In the genomic region with DNA sequence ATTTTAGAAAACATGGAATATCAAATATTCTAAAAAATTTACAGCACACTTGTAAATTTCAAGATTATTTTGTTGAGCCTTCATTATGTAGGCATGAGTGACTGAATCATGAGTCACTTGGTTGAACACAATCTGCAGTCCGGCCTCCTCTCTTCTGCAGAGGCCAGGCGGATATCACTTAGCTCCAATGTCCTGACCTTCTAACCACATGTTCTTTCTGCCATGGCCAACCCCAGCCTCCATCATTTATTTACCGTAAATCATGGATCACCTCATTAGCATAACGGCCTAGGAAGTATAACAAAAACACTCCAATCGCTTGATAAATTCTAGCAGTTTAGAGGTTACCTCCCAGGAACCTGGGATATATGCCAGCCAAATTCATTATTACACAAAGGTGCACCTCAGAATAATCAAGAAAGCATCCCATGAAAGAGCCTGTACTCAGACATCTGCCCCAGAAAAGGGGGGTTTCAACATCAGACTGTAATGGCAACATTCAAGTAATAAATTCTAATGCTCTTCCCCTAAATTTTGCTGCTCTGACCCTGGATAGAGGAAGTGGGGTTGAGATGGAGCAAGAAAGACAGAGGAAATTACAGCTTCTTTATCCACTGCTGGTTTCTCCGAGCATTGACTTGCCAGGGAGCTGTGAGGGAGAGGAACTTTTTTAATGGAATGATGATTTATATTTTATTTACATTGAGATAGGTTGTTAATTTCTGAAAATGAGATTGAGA, we compare ENCODE assay signal across 16 cellular contexts.
DNase-seq lines count a peak whose midpoint lies in the region; ATAC-seq, FAIRE-seq and TF ChIP-seq lines count a peak whose summit lies in the region.
"Had no signal": no experiment of that assay in that cellular context is flagged by ENCODE, and none has a peak within 500 bp of the region (broad histone marks: within the 10 kb centered on the region; RNA-seq: fewer than 3 reads in every experiment).

No MANE protein-coding gene starts in this region.

- no peak for FAIRE-seq in GM12891 (lab: Jason Lieb, UNC)

- no peak for TF ChIP-seq POLR2A in thyroid gland (IDR thresholded peaks at IDR 0.05)
- TF ChIP-seq POLR2A in GM12891 (IDR thresholded peaks at IDR 0.05; ENCODE audit: low read depth, low read length), result no peak

- in situ Hi-C loops in brain microvascular endothelial cell (cut with HindIII; ENCODE audit: low pct_ligation_motif_present, low sequenced_read_pairs), result no loop called here

- no peaks in the 10 kb centered on the region for H3K9me3 ChIP-seq in thyroid gland
- H3K9me3 ChIP-seq: sigmoid colon, upper lobe of right lung had no signal

- intact Hi-C loops in thyroid gland (cut with DNase I), result no loop called here

- H3K36me3 ChIP-seq in brain microvascular endothelial cell (replicated peaks) (no peaks in the 10 kb centered on the region), thyroid gland (no peaks in the 10 kb centered on the region)
- H3K36me3 ChIP-seq: sigmoid colon, upper lobe of right lung had no signal

- no peak for ATAC-seq in HG03439 (IDR thresholded peaks at IDR 0.05; ENCODE audit: unreplicated experiment)
- ATAC-seq: upper lobe of right lung had no signal

- DNase-seq in HCEC 1CT (peak; percentile 41), NOMO-1 treated with DMSO at 0.1 percent for 48 hours (lab: John Stamatoyannopoulos, UW; ENCODE audit: unreplicated experiment) (peak; percentile 93), brain microvascular endothelial cell (peak; percentile 75), myocyte (ENCODE audit: low read depth) (peak; percentile 5), thyroid gland (no peak), 8988T (no peak), GM12891 (ENCODE audit: insufficient read length, low spot score) (no peak)
- DNase-seq: activated CD4-positive, CD25-positive, alpha-beta regulatory T cell; DMS79 treated with DMSO at 0.1 percent for 48 hours; erythroblast; mammary epithelial cell; NCI-H1694 treated with DMSO at 0.1 percent for 48 hours; sigmoid colon; stimulated activated naive CD4-positive, alpha-beta T cell; upper lobe of right lung had no signal

- TF ChIP-seq CTCF in brain microvascular endothelial cell (IDR thresholded peaks at IDR 0.05; ENCODE audit: low read depth, low read length, missing control alignments), result no peak
- TF ChIP-seq CTCF in thyroid gland (IDR thresholded peaks at IDR 0.05), result no peak

- H3K4me1 ChIP-seq in thyroid gland, result no peaks in the 10 kb centered on the region
- H3K4me1 ChIP-seq: sigmoid colon, upper lobe of right lung had no signal

- 76 to 89% methylated on average over 6 of the region's 6 CpGs for WGBS in thyroid gland, 2 donors

- H3K4me3 ChIP-seq in brain microvascular endothelial cell (ENCODE audit: low read depth, low read length), result no peak overlapping the region
- no peak overlapping the region for H3K4me3 ChIP-seq in thyroid gland (replicated peaks in 1 of 3)
- H3K4me3 ChIP-seq: sigmoid colon, upper lobe of right lung had no signal

- H3K27me3 ChIP-seq in brain microvascular endothelial cell (replicated peaks), result no peaks in the 10 kb centered on the region
- no peaks in the 10 kb centered on the region for H3K27me3 ChIP-seq in thyroid gland
- H3K27me3 ChIP-seq: sigmoid colon, upper lobe of right lung had no signal

- peak overlapping the region; percentile 13 for H3K27ac ChIP-seq in brain microvascular endothelial cell
- no peak overlapping the region for H3K27ac ChIP-seq in thyroid gland
- H3K27ac ChIP-seq: sigmoid colon, upper lobe of right lung had no signal

TF ChIP-seq in GM12891, 5 proteins besides CTCF, POLR2A, EP300 and RAD21:
- TF ChIP-seq POU2F2 (IDR thresholded peaks at IDR 0.05; ENCODE audit: low read depth, low read length), result no peak
- TF ChIP-seq PAX5 (IDR thresholded peaks at IDR 0.05; ENCODE audit: insufficient read depth, low read length, severe bottlenecking), result no peak
- no peak for TF ChIP-seq SPI1 (IDR thresholded peaks at IDR 0.05; ENCODE audit: low read depth, low read length)
- TF ChIP-seq POLR2AphosphoS5 (IDR thresholded peaks at IDR 0.05; ENCODE audit: low read depth, low read length), result no peak
- TF ChIP-seq TAF1 (IDR thresholded peaks at IDR 0.05; ENCODE audit: low read depth, low read length), result no peak

Comparison
In these comparisons a context has a peak if more than half of its experiments do, and no peak if none do; other contexts are left out.
1. DNase-seq: peak in HCEC 1CT (single experiment), NOMO-1 treated with DMSO at 0.1 percent for 48 hours (single experiment), brain microvascular endothelial cell (single experiment) and myocyte (single experiment); none in thyroid gland (0 of 2), 8988T (single experiment) and GM12891 (single experiment).